Comparison of ENCODE assay signal across 10 cellular contexts in genomic region chr16:2981177-2981898, GRCh38. TPM values are rescaled to one million over a fixed set of nuclear protein-coding genes. Genes with fewer than 3 reads are reported as not detected.
A peak's percentile ranks its signal among the peaks of the same experiment; 100 is the strongest.
DNase-seq lines count a peak whose midpoint lies in the region; ATAC-seq and TF ChIP-seq lines count a peak whose summit lies in the region.
"Had no signal": no experiment of that assay in that cellular context is flagged by ENCODE, and none has a peak within 500 bp of the region (broad histone marks: within the 10 kb centered on the region; RNA-seq: fewer than 3 reads in every experiment).

No MANE protein-coding gene starts in this region.

- H3K79me2 ChIP-seq in ACC112 (ENCODE audit: control insufficient read depth, insufficient read depth, low read length, unreplicated experiment): peaks cover 7% of the 10 kb centered on the region

- no peaks in the 10 kb centered on the region for H3K9me3 Mint-ChIP-seq in mesothelial cell of epicardium

- H3K27ac ChIP-seq in ACC112 (ENCODE audit: low read depth, low read length): no peak overlapping the region
- peak overlapping the region; percentile 84 for H3K27ac ChIP-seq in HUES6 (ENCODE audit: low read depth, low read length)

- no peaks in the 10 kb centered on the region for H3K36me3 ChIP-seq in ACC112 (ENCODE audit: insufficient read depth, low read length)
- peaks cover 18% of the 10 kb centered on the region for H3K36me3 ChIP-seq in HUES6 (ENCODE audit: control insufficient read depth, insufficient read depth, low read length)
- H3K36me3 ChIP-seq: pancreas had no signal

- no peaks in the 10 kb centered on the region for H3K36me3 Mint-ChIP-seq in mesothelial cell of epicardium

- H3K27ac Mint-ChIP-seq in mesothelial cell of epicardium: peak overlapping the region; percentile 87

- DNase-seq in amniotic epithelial cell (ENCODE audit: low read depth) (peak; percentile 47), mesothelial cell of epicardium (ENCODE audit: low spot score in 2 of 2, unreplicated experiment in 2 of 2) (no peak), HCEC 1CT (no peak), left lobe of liver (ENCODE audit: low spot score) (no peak), NCI-H1694 (lab: John Stamatoyannopoulos, UW) (no peak)

- no peak for TF ChIP-seq CTCF in mesothelial cell of epicardium (IDR thresholded peaks at IDR 0.05; ENCODE audit: unreplicated experiment)

- H3K4me1 Mint-ChIP-seq in mesothelial cell of epicardium: peaks cover 20% of the 10 kb centered on the region

- H3K4me1 ChIP-seq in ACC112 (ENCODE audit: control insufficient read depth, insufficient read depth, low read length, unreplicated experiment) (peaks cover 7% of the 10 kb centered on the region), HUES6 (ENCODE audit: control insufficient read depth, insufficient read depth, low read length) (peaks cover 32% of the 10 kb centered on the region)

- no peak overlapping the region for H2AFZ ChIP-seq in ACC112 (ENCODE audit: low read length, unreplicated experiment)

- peak overlapping the region; percentile 75 for H3K4me3 Mint-ChIP-seq in mesothelial cell of epicardium

- peak overlapping the region; percentile 91 for H3K9ac ChIP-seq in HUES6 (ENCODE audit: low read length)

- no peaks in the 10 kb centered on the region for H3K9me3 ChIP-seq in HUES6 (ENCODE audit: control insufficient read depth, insufficient read depth, low read depth, low read length)
- H3K9me3 ChIP-seq: pancreas had no signal

- H3K27me3 Mint-ChIP-seq in mesothelial cell of epicardium (ENCODE audit: low read depth): peaks cover 2% of the 10 kb centered on the region

- H3K4me3 ChIP-seq in ACC112 (ENCODE audit: low read depth, low read length) (peak overlapping the region; percentile 94), HUES6 (ENCODE audit: low read depth, low read length) (peak overlapping the region; percentile 86)

- no peaks in the 10 kb centered on the region for H3K27me3 ChIP-seq in ACC112 (ENCODE audit: insufficient read depth, low read length)
- no peaks in the 10 kb centered on the region for H3K27me3 ChIP-seq in HUES6 (ENCODE audit: control insufficient read depth, insufficient read depth, low read length)
- H3K27me3 ChIP-seq: pancreas had no signal

- ATAC-seq in left lobe of liver (no peak), HG03095 (IDR thresholded peaks at IDR 0.05; ENCODE audit: unreplicated experiment) (no peak)

RNA-seq across cellular contexts. Expression of gene PKMYT1, which starts 1.1 kb away (rescaled TPM):
- total RNA-seq in mesothelial cell of epicardium (21.1 to 22.0 TPM (median 21.8 TPM) in 3 replicates), left lobe of liver (0.98 TPM)

RNA-seq across cellular contexts. Expression of gene PAQR4, which starts 12.2 kb away (rescaled TPM):
- total RNA-seq in mesothelial cell of epicardium (8.1 to 10.1 TPM (median 8.9 TPM) in 3 replicates), left lobe of liver (1.5 TPM)

RNA-seq across cellular contexts. Expression of gene KREMEN2, which starts 17.3 kb away (rescaled TPM):
- 27.3 to 30.5 TPM (median 29.1 TPM) in 3 replicates for total RNA-seq in mesothelial cell of epicardium
- total RNA-seq in left lobe of liver: not detected

RNA-seq across cellular contexts. Expression of gene CLDN9, which starts 31.4 kb away (rescaled TPM):
- total RNA-seq in mesothelial cell of epicardium (5.4 to 5.7 TPM (median 5.4 TPM) in 3 replicates), left lobe of liver (1.5 TPM)
- total RNA-seq: LHCN-M2 had no signal

RNA-seq across cellular contexts. Expression of gene CLDN6, which starts 36.6 kb away (rescaled TPM):
- total RNA-seq in mesothelial cell of epicardium (257 to 267 TPM (median 260 TPM) in 3 replicates), left lobe of liver (0.96 TPM)

Comparison
In these comparisons a context has a peak if more than half of its experiments do, and no peak if none do; other contexts are left out.
1. RNA of gene PKMYT1, which starts 1.1 kb away (total RNA-seq): 21.1 to 22.0 TPM in mesothelial cell of epicardium; 0.98 TPM in left lobe of liver (single experiment); every median in the first group is over 10 times any median in the second.
2. RNA of gene KREMEN2, which starts 17.3 kb away (total RNA-seq): 27.3 to 30.5 TPM in mesothelial cell of epicardium; not detected in left lobe of liver (single experiment); every median in the first group is over 10 times any median in the second.